Comparison of ENCODE assay signal across 1 cellular context in genomic region chr11:134363161-134363560, GRCh38.
TF ChIP-seq lines count a peak whose summit lies in the region.

No MANE protein-coding gene starts in this region.

TF ChIP-seq in HepG2, 621 proteins besides CTCF, POLR2A, EP300 and RAD21:
- no peak for TF ChIP-seq ZNF205 (CRISPR knock-in tag; IDR thresholded peaks at IDR 0.05)
- TF ChIP-seq GRHL1 (CRISPR knock-in tag; conservative IDR thresholded peaks at IDR 0.05), result no peak
- TF ChIP-seq TEAD2 (CRISPR knock-in tag; IDR thresholded peaks at IDR 0.05), result no peak
- TF ChIP-seq NR2C2 (CRISPR knock-in tag; IDR thresholded peaks at IDR 0.05; ENCODE audit: borderline replicate concordance), result no peak
- TF ChIP-seq NONO (IDR thresholded peaks at IDR 0.05), result no peak
- TF ChIP-seq NONO (CRISPR knock-in tag; conservative IDR thresholded peaks at IDR 0.05), result no peak
- TF ChIP-seq ZNF33A (CRISPR knock-in tag; IDR thresholded peaks at IDR 0.05; ENCODE audit: borderline replicate concordance), result no peak
- TF ChIP-seq ZNF772 (CRISPR knock-in tag; IDR thresholded peaks at IDR 0.05), result no peak
- TF ChIP-seq GPBP1L1 (CRISPR knock-in tag; IDR thresholded peaks at IDR 0.05), result no peak
- TF ChIP-seq ZNF331 (CRISPR knock-in tag; IDR thresholded peaks at IDR 0.05), result no peak
- TF ChIP-seq ZNF629 (CRISPR knock-in tag; conservative IDR thresholded peaks at IDR 0.05), result no peak
- TF ChIP-seq BCL3 (CRISPR knock-in tag; IDR thresholded peaks at IDR 0.05), result no peak
- no peak for TF ChIP-seq PRDM4 (CRISPR knock-in tag; IDR thresholded peaks at IDR 0.05; ENCODE audit: borderline replicate concordance)
- no peak for TF ChIP-seq ZNF703 (CRISPR knock-in tag; IDR thresholded peaks at IDR 0.05; ENCODE audit: borderline replicate concordance)
- TF ChIP-seq ZSCAN5A (CRISPR knock-in tag; IDR thresholded peaks at IDR 0.05; ENCODE audit: borderline replicate concordance), result no peak
- no peak for TF ChIP-seq ZNF782 (CRISPR knock-in tag; IDR thresholded peaks at IDR 0.05; ENCODE audit: borderline replicate concordance)
- no peak for TF ChIP-seq SP5 (CRISPR knock-in tag; IDR thresholded peaks at IDR 0.05; ENCODE audit: borderline replicate concordance, low read depth)
- TF ChIP-seq ATF6 (CRISPR knock-in tag; conservative IDR thresholded peaks at IDR 0.05), result no peak
